In genomic region chr16:66908116-66908515, GRCh38 we compare ENCODE assay signal across 29 cellular contexts. TPM values are rescaled to one million over a fixed set of nuclear protein-coding genes. Genes with fewer than 3 reads are reported as not detected.
DNase-seq lines count a peak whose midpoint lies in the region; ATAC-seq and TF ChIP-seq lines count a peak whose summit lies in the region.
"Had no signal": no experiment of that assay in that cellular context is flagged by ENCODE, and none has a peak within 500 bp of the region (broad histone marks: within the 10 kb centered on the region; RNA-seq: fewer than 3 reads in every experiment).

No MANE protein-coding gene starts in this region.

- no peaks in the 10 kb centered on the region for H3K9me3 Mint-ChIP-seq in CD4-positive, CD25-positive, alpha-beta regulatory T cell
- no peaks in the 10 kb centered on the region for H3K9me3 Mint-ChIP-seq in central memory CD8-positive, alpha-beta T cell
- H3K9me3 Mint-ChIP-seq: CD4-positive, alpha-beta memory T cell; IgD-negative memory B cell had no signal

- peaks cover 0 to 11% (median 3%) of the 10 kb centered on the region in 4 donors for H3K4me1 Mint-ChIP-seq in CD4-positive, CD25-positive, alpha-beta regulatory T cell
- H3K4me1 Mint-ChIP-seq in central memory CD8-positive, alpha-beta T cell, result peaks cover 10% of the 10 kb centered on the region
- H3K4me1 Mint-ChIP-seq: IgD-negative memory B cell had no signal

- TF ChIP-seq POLR2A in spleen (IDR thresholded peaks at IDR 0.05), result no peak

- TF ChIP-seq CTCF in cardiac muscle cell (IDR thresholded peaks at IDR 0.05; ENCODE audit: low read depth, low read length) (no peak), heart right ventricle (IDR thresholded peaks at IDR 0.05) (no peak), spleen (IDR thresholded peaks at IDR 0.05 in 8 of 11, conservative IDR thresholded peaks at IDR 0.05 in 3 of 11) (no peak)

- H3K36me3 ChIP-seq in cardiac muscle cell, result no peaks in the 10 kb centered on the region
- no peaks in the 10 kb centered on the region for H3K36me3 ChIP-seq in heart right ventricle
- no peaks in the 10 kb centered on the region for H3K36me3 ChIP-seq in CD4-positive, CD25-positive, alpha-beta regulatory T cell (ENCODE audit: control insufficient read depth, insufficient read depth, low read length)
- H3K36me3 ChIP-seq in spleen, result no peaks in the 10 kb centered on the region

- intact Hi-C loops in heart right ventricle (cut with DNase I), result no loop called here
- intact Hi-C loops in spleen (cut with DNase I; ENCODE audit: low total_unique reads), result no loop called here

- H3K27ac Mint-ChIP-seq in CD4-positive, CD25-positive, alpha-beta regulatory T cell, result peak overlapping the region in 2 of 3 donors; percentile 32 to 55
- peak overlapping the region; percentile 35 for H3K27ac Mint-ChIP-seq in central memory CD8-positive, alpha-beta T cell (ENCODE audit: low read depth)
- H3K27ac Mint-ChIP-seq: CD4-positive, alpha-beta memory T cell; IgD-negative memory B cell had no signal

- DNase-seq in cardiac muscle cell (ENCODE audit: low read depth in 1 of 2, low spot score in 1 of 2) (no peak), heart right ventricle (no peak), spleen (peak; percentile 43), GF-D8 (lab: John Stamatoyannopoulos, UW) (no peak)
- DNase-seq in CD4-positive, CD25-positive, alpha-beta regulatory T cell, result no peak
- DNase-seq in central memory CD8-positive, alpha-beta T cell (ENCODE audit: low spot score in 2 of 2), result no peak
- DNase-seq: CD4-positive, alpha-beta memory T cell; COR-L47; MM.1S; NCI-H1048; NCI-H1417; NCI-H1694; NCI-H2029 treated with DMSO at 0.1 percent for 48 hours; NCI-H2171; NCI-H226; NCI-H510A; NCI-H69; SIG-M5 had no signal

- H3K27me3 Mint-ChIP-seq in CD4-positive, CD25-positive, alpha-beta regulatory T cell, result peaks cover 6% of the 10 kb centered on the region
- H3K27me3 Mint-ChIP-seq in central memory CD8-positive, alpha-beta T cell, result no peaks in the 10 kb centered on the region
- H3K27me3 Mint-ChIP-seq: CD4-positive, alpha-beta memory T cell had no signal

- no peaks in the 10 kb centered on the region for H3K9me3 ChIP-seq in cardiac muscle cell (ENCODE audit: low read depth)
- H3K9me3 ChIP-seq in heart right ventricle, result no peaks in the 10 kb centered on the region
- no peaks in the 10 kb centered on the region for H3K9me3 ChIP-seq in CD4-positive, CD25-positive, alpha-beta regulatory T cell (ENCODE audit: control insufficient read depth in 2 of 2, low read length in 2 of 2)
- H3K9me3 ChIP-seq in spleen, result no peaks in the 10 kb centered on the region

- no peak overlapping the region for H3K4me3 Mint-ChIP-seq in CD4-positive, CD25-positive, alpha-beta regulatory T cell
- H3K4me3 Mint-ChIP-seq in central memory CD8-positive, alpha-beta T cell, result no peak overlapping the region
- H3K4me3 Mint-ChIP-seq: CD4-positive, alpha-beta memory T cell; IgD-negative memory B cell had no signal

- no peak for ATAC-seq in heart right ventricle
- no peak for ATAC-seq in CD4-positive, CD25-positive, alpha-beta regulatory T cell (ENCODE audit: low read depth in 2 of 2)
- no peak for ATAC-seq in central memory CD8-positive, alpha-beta T cell (replicated peaks; ENCODE audit: extremely low read depth, poor library complexity, severe bottlenecking)
- ATAC-seq in GM21390 (IDR thresholded peaks at IDR 0.05; ENCODE audit: unreplicated experiment), result no peak
- ATAC-seq: GM12878, HCT116, Panc1 had no signal

- H3K27me3 ChIP-seq in cardiac muscle cell (no peaks in the 10 kb centered on the region), heart right ventricle (no peaks in the 10 kb centered on the region), spleen (replicated peaks in 1 of 7) (peaks cover 0 to 8% (median 0%) of the 10 kb centered on the region in 7 donors)
- H3K27me3 ChIP-seq in CD4-positive, CD25-positive, alpha-beta regulatory T cell (ENCODE audit: control insufficient read depth, insufficient read depth, low read length), result no peaks in the 10 kb centered on the region

- H3K4me1 ChIP-seq in cardiac muscle cell (ENCODE audit: low read depth) (peaks cover 39% of the 10 kb centered on the region), heart right ventricle (peaks cover 14 to 58% (median 32%) of the 10 kb centered on the region in 9 donors), spleen (no peaks in the 10 kb centered on the region)
- no peaks in the 10 kb centered on the region for H3K4me1 ChIP-seq in CD4-positive, CD25-positive, alpha-beta regulatory T cell (ENCODE audit: control insufficient read depth, insufficient read depth, low read length, poor library complexity, severe bottlenecking)

- WGBS in heart right ventricle, 2 donors, result 88 to 93% methylated on average over 3 of the region's 3 CpGs
- WGBS in spleen, 5 donors, result 84 to 94% (median 88%) methylated on average over 3 of the region's 3 CpGs; no CpG with 5 or more reads in 1 of the 5 donors

- peak overlapping the region; percentile 21 for H3K27ac ChIP-seq in cardiac muscle cell
- H3K27ac ChIP-seq in heart right ventricle, result peak overlapping the region in 4 of 10 donors; percentile 92 to 99 (median 96)
- no peak overlapping the region for H3K27ac ChIP-seq in CD4-positive, CD25-positive, alpha-beta regulatory T cell (ENCODE audit: insufficient read depth, low read length, poor library complexity, severe bottlenecking)
- no peak overlapping the region for H3K27ac ChIP-seq in spleen
- H3K27ac ChIP-seq: KMS-11, RWPE1, SK-N-MC had no signal

- H3K4me3 ChIP-seq in cardiac muscle cell (no peak overlapping the region), heart right ventricle (no peak overlapping the region), spleen (no peak overlapping the region)
- H3K4me3 ChIP-seq in CD4-positive, CD25-positive, alpha-beta regulatory T cell (ENCODE audit: low read depth, low read length), result no peak overlapping the region
- H3K4me3 ChIP-seq: GM12878, SK-N-MC had no signal

- H3K36me3 Mint-ChIP-seq in CD4-positive, CD25-positive, alpha-beta regulatory T cell, result no peaks in the 10 kb centered on the region
- peaks cover 1% of the 10 kb centered on the region for H3K36me3 Mint-ChIP-seq in central memory CD8-positive, alpha-beta T cell (ENCODE audit: insufficient read depth)
- H3K36me3 Mint-ChIP-seq: CD4-positive, alpha-beta memory T cell had no signal

RNA-seq across cellular contexts. Expression of gene CDH16, which starts 10.6 kb away (rescaled TPM):
- 0.07 and 4.4 TPM in 2 replicates for total RNA-seq in cardiac muscle cell
- polyA plus RNA-seq in cardiac muscle cell, result not detected in 2 replicates
- total RNA-seq in heart right ventricle, result under 1 TPM in 3 of 10 donors, not detected in 7; 0.25 to 0.47 (median 0.47) TPM
- polyA plus RNA-seq in heart right ventricle, result under 1 TPM; 0.15 to 0.59 TPM
- not detected for total RNA-seq in CD4-positive, CD25-positive, alpha-beta regulatory T cell
- polyA plus RNA-seq in CD4-positive, CD25-positive, alpha-beta regulatory T cell, result not detected
- total RNA-seq in spleen, result not detected
- not detected for polyA plus RNA-seq in spleen
- total RNA-seq: A172; CD4-positive, alpha-beta memory T cell; GM12878; H1 had no signal
- polyA plus RNA-seq: BJ; CD4-positive, alpha-beta memory T cell; H1; IgD-negative memory B cell had no signal

RNA-seq across cellular contexts. Expression of gene RRAD, which starts 17.2 kb away (rescaled TPM):
- total RNA-seq in cardiac muscle cell (51.6 and 246 TPM in 2 replicates), heart right ventricle (1,000 to 10,000 TPM in 1 of 10 donors, 100 to 1,000 TPM in 5, 10 to 100 TPM in 4; 48.4 to 1,227 (median 105) TPM), spleen (1 to 10 TPM in 5 of 7 donors, under 1 TPM in 2; 0.52 to 2.4 (median 1.5) TPM)
- polyA plus RNA-seq in cardiac muscle cell (73.8 and 318 TPM in 2 replicates), heart right ventricle (100 to 1,000 TPM; 176 to 435 TPM), spleen (10 to 100 TPM in 1 of 3 donors, 1 to 10 TPM in 2; 4.0 to 16.4 (median 5.2) TPM)
- total RNA-seq in CD4-positive, CD25-positive, alpha-beta regulatory T cell, result 0.35 TPM
- polyA plus RNA-seq in CD4-positive, CD25-positive, alpha-beta regulatory T cell, result not detected
- total RNA-seq: H1 had no signal
- polyA plus RNA-seq: CD4-positive, alpha-beta memory T cell; IgD-negative memory B cell had no signal

RNA-seq across cellular contexts. Expression of gene CIAO2B, which starts 26.1 kb away (rescaled TPM):
- 151 and 184 TPM in 2 replicates for total RNA-seq in cardiac muscle cell
- 194 and 242 TPM in 2 replicates for polyA plus RNA-seq in cardiac muscle cell
- 100 to 1,000 TPM; 103 to 196 (median 111) TPM for total RNA-seq in heart right ventricle
- 100 to 1,000 TPM; 189 to 743 TPM for polyA plus RNA-seq in heart right ventricle
- total RNA-seq in CD4-positive, CD25-positive, alpha-beta regulatory T cell, result 64.6 TPM
- polyA plus RNA-seq in CD4-positive, CD25-positive, alpha-beta regulatory T cell, result 100 to 1,000 TPM; 126 to 161 (median 147) TPM
- 10 to 100 TPM; 46.8 to 63.1 (median 55.8) TPM for total RNA-seq in spleen
- polyA plus RNA-seq in spleen, result 100 to 1,000 TPM; 114 to 168 (median 148) TPM

RNA-seq across cellular contexts. Expression of gene CES2, which starts 27.2 kb away (rescaled TPM):
- total RNA-seq in cardiac muscle cell, result 67.9 and 84.2 TPM in 2 replicates
- polyA plus RNA-seq in cardiac muscle cell, result 69.1 and 94.3 TPM in 2 replicates
- 100 to 1,000 TPM in 3 of 10 donors, 10 to 100 TPM in 7; 56.1 to 194 (median 81.5) TPM for total RNA-seq in heart right ventricle
- 100 to 1,000 TPM in 1 of 2 donors, 10 to 100 TPM in 1; 25.1 to 145 TPM for polyA plus RNA-seq in heart right ventricle
- 35.4 TPM for total RNA-seq in CD4-positive, CD25-positive, alpha-beta regulatory T cell
- polyA plus RNA-seq in CD4-positive, CD25-positive, alpha-beta regulatory T cell, result 10 to 100 TPM; 19.3 to 22.5 (median 19.7) TPM
- 10 to 100 TPM; 21.6 to 48.1 (median 34.8) TPM for total RNA-seq in spleen
- 10 to 100 TPM in 1 of 3 donors, 1 to 10 TPM in 2; 8.0 to 21.4 (median 8.5) TPM for polyA plus RNA-seq in spleen

RNA-seq across cellular contexts. Expression of gene PDP2, which starts 27.8 kb away (rescaled TPM):
- total RNA-seq in cardiac muscle cell, result 6.0 and 19.4 TPM in 2 replicates
- polyA plus RNA-seq in cardiac muscle cell, result 4.1 and 7.4 TPM in 2 replicates
- total RNA-seq in heart right ventricle, result 1 to 10 TPM; 2.9 to 5.7 (median 3.8) TPM
- 1 to 10 TPM; 1.2 to 1.4 TPM for polyA plus RNA-seq in heart right ventricle
- 7.1 TPM for total RNA-seq in CD4-positive, CD25-positive, alpha-beta regulatory T cell
- polyA plus RNA-seq in CD4-positive, CD25-positive, alpha-beta regulatory T cell, result 1 to 10 TPM in 3 of 4 donors, under 1 TPM in 1; 0.07 to 2.0 (median 1.7) TPM
- 1 to 10 TPM; 3.8 to 9.6 (median 7.3) TPM for total RNA-seq in spleen
- 1 to 10 TPM; 1.0 to 1.5 (median 1.1) TPM for polyA plus RNA-seq in spleen

Comparison
In these comparisons a context has a peak if more than half of its experiments do, and no peak if none do; other contexts are left out.
1. RNA of gene RRAD, which starts 17.2 kb away (total RNA-seq): 51.6 to 246 TPM in cardiac muscle cell and 48.4 to 1,227 TPM in heart right ventricle; 0.52 to 2.4 TPM in spleen and 0.35 TPM in CD4-positive, CD25-positive, alpha-beta regulatory T cell (single experiment); every median in the first group is over 10 times any median in the second.